8 cellular contexts compared by ENCODE assay signal in the genomic region with DNA sequence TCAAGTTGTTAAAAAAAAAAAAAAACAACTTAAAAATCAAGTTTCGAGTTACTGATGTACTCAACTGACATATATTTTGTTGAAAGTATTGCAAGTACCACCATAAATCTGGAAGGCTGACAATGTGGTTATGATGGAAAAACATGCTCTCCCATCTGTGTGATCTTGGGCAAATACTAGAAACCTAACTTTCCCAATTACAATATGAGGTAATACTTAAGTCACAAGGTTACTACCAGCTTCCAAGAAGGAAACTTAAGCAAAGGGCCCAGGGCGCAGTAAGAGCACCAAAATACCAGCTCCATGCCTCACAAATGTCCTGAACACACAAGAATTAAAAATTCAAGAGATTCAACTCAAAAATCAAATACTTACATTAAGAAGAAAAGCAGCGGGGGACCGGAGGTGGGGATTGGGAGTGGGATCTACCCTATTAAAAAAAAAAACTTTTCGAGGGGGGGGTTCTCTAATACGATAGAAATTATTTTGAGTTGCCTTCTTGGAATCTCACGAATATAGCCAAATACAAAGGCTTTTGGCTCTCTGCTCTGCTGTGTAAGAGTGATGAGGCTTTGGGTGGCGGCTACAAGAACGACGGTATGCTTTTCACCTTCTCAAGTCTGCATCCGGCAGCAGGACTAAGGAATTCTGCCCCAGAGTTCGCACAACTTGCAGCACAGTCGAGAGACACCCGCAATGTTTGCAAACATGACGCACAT. TPM values are rescaled to one million over a fixed set of nuclear protein-coding genes. Genes with fewer than 3 reads are reported as not detected.
DNase-seq lines count a peak whose midpoint lies in the region; ATAC-seq and TF ChIP-seq lines count a peak whose summit lies in the region.

No MANE protein-coding gene starts in this region.

- peak overlapping the region; percentile 89 for H3K27ac ChIP-seq in duodenal mucosa (ENCODE audit: low read depth, low read length)
- H3K27ac ChIP-seq in lower lobe of right lung, result peak overlapping the region; percentile 93
- H3K27ac ChIP-seq in tibial artery, result peak overlapping the region; percentile 95 to 98

- peak overlapping the region; percentile 77 to 82 for H3K9ac ChIP-seq in duodenal mucosa (ENCODE audit: low read depth in 1 of 2, low read length in 2 of 2)

- intact Hi-C loops in lower lobe of right lung (cut with DNase I), result no loop called here
- intact Hi-C loops in tibial artery (cut with DNase I; ENCODE audit: low total_unique reads), result loop anchor here (5.0 kb wide), 1 partner anchor 90 kb away; no protein-coding TSS in a partner anchor

- H3K27me3 ChIP-seq in duodenal mucosa (ENCODE audit: control insufficient read depth in 1 of 2, insufficient read depth in 2 of 2, low read length in 2 of 2) (no peaks in the 10 kb centered on the region), lower lobe of right lung (ENCODE audit: low read depth) (no peaks in the 10 kb centered on the region), tibial artery (no peaks in the 10 kb centered on the region)

- H3K4me1 ChIP-seq in duodenal mucosa (ENCODE audit: control insufficient read depth in 1 of 2, insufficient read depth in 2 of 2, low read length in 2 of 2), result peaks cover 5 to 8% of the 10 kb centered on the region in 2 donors
- H3K4me1 ChIP-seq in lower lobe of right lung, result peaks cover 18% of the 10 kb centered on the region
- peaks cover 0 to 44% (median 9%) of the 10 kb centered on the region in 4 donors for H3K4me1 ChIP-seq in tibial artery

- H3K36me3 ChIP-seq in duodenal mucosa (ENCODE audit: control insufficient read depth in 1 of 2, insufficient read depth in 2 of 2, low read length in 2 of 2) (peaks cover 0 to 4% of the 10 kb centered on the region in 2 donors), lower lobe of right lung (peaks cover 6% of the 10 kb centered on the region), tibial artery (peaks cover 6 to 15% (median 7%) of the 10 kb centered on the region in 3 donors)

- peak; percentile 12 for ATAC-seq in HG03521 (IDR thresholded peaks at IDR 0.05; ENCODE audit: unreplicated experiment)
- peak; percentile 31 to 58 for ATAC-seq in lower lobe of right lung
- ATAC-seq in GM19035 (IDR thresholded peaks at IDR 0.05; ENCODE audit: unreplicated experiment), result no peak

- no peak for TF ChIP-seq CTCF in lower lobe of right lung (IDR thresholded peaks at IDR 0.05)
- no peak for TF ChIP-seq CTCF in tibial artery (IDR thresholded peaks at IDR 0.05)

- H3K9me3 ChIP-seq in duodenal mucosa (ENCODE audit: control insufficient read depth in 1 of 2, low read length in 2 of 2), result no peaks in the 10 kb centered on the region
- H3K9me3 ChIP-seq in lower lobe of right lung, result no peaks in the 10 kb centered on the region
- H3K9me3 ChIP-seq in tibial artery, result no peaks in the 10 kb centered on the region

- DNase-seq in DMS79 (lab: John Stamatoyannopoulos, UW), result peak; percentile 23
- peak; percentile 50 for DNase-seq in SW480 (ENCODE audit: low spot score)
- no peak for DNase-seq in lower lobe of right lung
- peak; percentile 42 to 74 for DNase-seq in tibial artery
- no peak for DNase-seq in epidermal melanocyte (ENCODE audit: insufficient read length, low spot score)

- peak overlapping the region; percentile 80 to 90 for H3K4me3 ChIP-seq in duodenal mucosa (ENCODE audit: low read depth in 1 of 2, low read length in 2 of 2)
- H3K4me3 ChIP-seq in lower lobe of right lung, result peak overlapping the region; percentile 89
- H3K4me3 ChIP-seq in tibial artery, result peak overlapping the region; percentile 77 to 78

RNA-seq across cellular contexts. Expression of a gene that starts 1.2 kb away (rescaled TPM):
- 39.3 TPM for total RNA-seq in lower lobe of right lung

Comparison
In these comparisons a context has a peak if more than half of its experiments do, and no peak if none do; other contexts are left out.
1. DNase-seq: peak in DMS79 (single experiment), SW480 (single experiment) and tibial artery (2 of 2); none in lower lobe of right lung (single experiment) and epidermal melanocyte (single experiment).
2. Peak in every context shown above with its lines, with median percentiles within 50 percentile points of each other: H3K27ac ChIP-seq and H3K4me3 ChIP-seq.